In the genomic region with DNA sequence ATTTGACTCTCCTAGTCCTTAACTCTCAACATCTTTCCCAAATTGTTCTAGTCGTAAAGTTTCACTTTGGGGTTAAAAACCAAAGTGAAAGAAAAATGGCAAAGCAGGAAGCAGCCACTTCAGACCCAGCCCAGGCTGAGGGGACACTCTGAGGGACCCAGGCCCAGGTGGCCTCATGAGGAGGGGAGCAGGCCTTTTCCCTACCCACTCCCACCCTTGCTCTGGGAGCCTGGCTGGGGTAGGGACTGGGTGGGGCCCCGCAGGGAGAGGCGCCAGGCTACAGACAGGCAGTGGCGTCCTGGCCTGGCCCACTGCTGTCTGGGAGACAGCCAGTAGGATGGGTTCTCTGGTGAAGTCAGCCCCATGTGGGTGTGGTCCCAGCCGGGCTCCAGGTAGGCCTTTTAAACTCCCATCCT, we compare ENCODE assay signal across 1 cellular context.
TF ChIP-seq lines count a peak whose summit lies in the region.

No MANE protein-coding gene starts in this region.

TF ChIP-seq in HepG2, 621 proteins besides CTCF, POLR2A, EP300 and RAD21 (continued from another document and continues in another):
- TF ChIP-seq HNF4G (IDR thresholded peaks at IDR 0.05; ENCODE audit: borderline replicate concordance, low read depth, low read length) = no peak
- no peak for TF ChIP-seq HNF4G (CRISPR knock-in tag; IDR thresholded peaks at IDR 0.05; ENCODE audit: borderline replicate concordance, low read depth)
- TF ChIP-seq, protein P1, sequence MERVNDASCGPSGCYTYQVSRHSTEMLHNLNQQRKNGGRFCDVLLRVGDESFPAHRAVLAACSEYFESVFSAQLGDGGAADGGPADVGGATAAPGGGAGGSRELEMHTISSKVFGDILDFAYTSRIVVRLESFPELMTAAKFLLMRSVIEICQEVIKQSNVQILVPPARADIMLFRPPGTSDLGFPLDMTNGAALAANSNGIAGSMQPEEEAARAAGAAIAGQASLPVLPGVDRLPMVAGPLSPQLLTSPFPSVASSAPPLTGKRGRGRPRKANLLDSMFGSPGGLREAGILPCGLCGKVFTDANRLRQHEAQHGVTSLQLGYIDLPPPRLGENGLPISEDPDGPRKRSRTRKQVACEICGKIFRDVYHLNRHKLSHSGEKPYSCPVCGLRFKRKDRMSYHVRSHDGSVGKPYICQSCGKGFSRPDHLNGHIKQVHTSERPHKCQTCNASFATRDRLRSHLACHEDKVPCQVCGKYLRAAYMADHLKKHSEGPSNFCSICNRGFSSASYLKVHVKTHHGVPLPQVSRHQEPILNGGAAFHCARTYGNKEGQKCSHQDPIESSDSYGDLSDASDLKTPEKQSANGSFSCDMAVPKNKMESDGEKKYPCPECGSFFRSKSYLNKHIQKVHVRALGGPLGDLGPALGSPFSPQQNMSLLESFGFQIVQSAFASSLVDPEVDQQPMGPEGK (CRISPR knock-in tag; IDR thresholded peaks at IDR 0.05) = 0 out of 2 replicates have a peak, but pooled peaks have one; percentile 6
- TF ChIP-seq SOX13 (IDR thresholded peaks at IDR 0.05) = no peak
- TF ChIP-seq SOX13 (CRISPR knock-in tag; conservative IDR thresholded peaks at IDR 0.05 in 1 of 2, IDR thresholded peaks at IDR 0.05 in 1 of 2) = no peak
- TF ChIP-seq ZNF781 (CRISPR knock-in tag; IDR thresholded peaks at IDR 0.05; ENCODE audit: borderline replicate concordance, not compliant biosample characterization) = no peak
- no peak for TF ChIP-seq ZFP36 (IDR thresholded peaks at IDR 0.05; ENCODE audit: borderline replicate concordance, low read depth, low read length, partially characterized antibody)
- no peak for TF ChIP-seq SIN3B (IDR thresholded peaks at IDR 0.05; ENCODE audit: low read length)
- TF ChIP-seq ZBTB46 (CRISPR knock-in tag; IDR thresholded peaks at IDR 0.05; ENCODE audit: borderline replicate concordance) = no peak
- peak; percentile 53 for TF ChIP-seq PHF21A (CRISPR knock-in tag; IDR thresholded peaks at IDR 0.05)
- TF ChIP-seq GABPB1 (CRISPR knock-in tag; IDR thresholded peaks at IDR 0.05) = peak; percentile 24; the same call in 1 of the 2 replicates
- TF ChIP-seq ZNF549 (CRISPR knock-in tag; IDR thresholded peaks at IDR 0.05) = no peak
- TF ChIP-seq SRF (IDR thresholded peaks at IDR 0.05; ENCODE audit: low read depth, low read length) = no peak
- TF ChIP-seq KLF11 (CRISPR knock-in tag; IDR thresholded peaks at IDR 0.05) = no peak
- TF ChIP-seq USF2 (IDR thresholded peaks at IDR 0.05; ENCODE audit: low read depth, low read length) = no peak
- no peak for TF ChIP-seq USF2 (CRISPR knock-in tag; IDR thresholded peaks at IDR 0.05; ENCODE audit: borderline replicate concordance)
- no peak for TF ChIP-seq TOPORS (CRISPR knock-in tag; IDR thresholded peaks at IDR 0.05)
- no peak for TF ChIP-seq MNT (IDR thresholded peaks at IDR 0.05)
- no peak for TF ChIP-seq ZNF10 (CRISPR knock-in tag; IDR thresholded peaks at IDR 0.05; ENCODE audit: borderline replicate concordance, low read depth)
- TF ChIP-seq, protein P2, sequence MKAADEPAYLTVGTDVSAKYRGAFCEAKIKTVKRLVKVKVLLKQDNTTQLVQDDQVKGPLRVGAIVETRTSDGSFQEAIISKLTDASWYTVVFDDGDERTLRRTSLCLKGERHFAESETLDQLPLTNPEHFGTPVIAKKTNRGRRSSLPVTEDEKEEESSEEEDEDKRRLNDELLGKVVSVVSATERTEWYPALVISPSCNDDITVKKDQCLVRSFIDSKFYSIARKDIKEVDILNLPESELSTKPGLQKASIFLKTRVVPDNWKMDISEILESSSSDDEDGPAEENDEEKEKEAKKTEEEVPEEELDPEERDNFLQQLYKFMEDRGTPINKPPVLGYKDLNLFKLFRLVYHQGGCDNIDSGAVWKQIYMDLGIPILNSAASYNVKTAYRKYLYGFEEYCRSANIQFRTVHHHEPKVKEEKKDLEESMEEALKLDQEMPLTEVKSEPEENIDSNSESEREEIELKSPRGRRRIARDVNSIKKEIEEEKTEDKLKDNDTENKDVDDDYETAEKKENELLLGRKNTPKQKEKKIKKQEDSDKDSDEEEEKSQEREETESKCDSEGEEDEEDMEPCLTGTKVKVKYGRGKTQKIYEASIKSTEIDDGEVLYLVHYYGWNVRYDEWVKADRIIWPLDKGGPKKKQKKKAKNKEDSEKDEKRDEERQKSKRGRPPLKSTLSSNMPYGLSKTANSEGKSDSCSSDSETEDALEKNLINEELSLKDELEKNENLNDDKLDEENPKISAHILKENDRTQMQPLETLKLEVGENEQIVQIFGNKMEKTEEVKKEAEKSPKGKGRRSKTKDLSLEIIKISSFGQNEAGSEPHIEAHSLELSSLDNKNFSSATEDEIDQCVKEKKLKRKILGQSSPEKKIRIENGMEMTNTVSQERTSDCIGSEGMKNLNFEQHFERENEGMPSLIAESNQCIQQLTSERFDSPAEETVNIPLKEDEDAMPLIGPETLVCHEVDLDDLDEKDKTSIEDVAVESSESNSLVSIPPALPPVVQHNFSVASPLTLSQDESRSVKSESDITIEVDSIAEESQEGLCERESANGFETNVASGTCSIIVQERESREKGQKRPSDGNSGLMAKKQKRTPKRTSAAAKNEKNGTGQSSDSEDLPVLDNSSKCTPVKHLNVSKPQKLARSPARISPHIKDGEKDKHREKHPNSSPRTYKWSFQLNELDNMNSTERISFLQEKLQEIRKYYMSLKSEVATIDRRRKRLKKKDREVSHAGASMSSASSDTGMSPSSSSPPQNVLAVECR (CRISPR knock-in tag; IDR thresholded peaks at IDR 0.05; ENCODE audit: borderline replicate concordance) = no peak
- no peak for TF ChIP-seq ARID3A (IDR thresholded peaks at IDR 0.05; ENCODE audit: low read depth, low read length)
- TF ChIP-seq, protein P3, sequence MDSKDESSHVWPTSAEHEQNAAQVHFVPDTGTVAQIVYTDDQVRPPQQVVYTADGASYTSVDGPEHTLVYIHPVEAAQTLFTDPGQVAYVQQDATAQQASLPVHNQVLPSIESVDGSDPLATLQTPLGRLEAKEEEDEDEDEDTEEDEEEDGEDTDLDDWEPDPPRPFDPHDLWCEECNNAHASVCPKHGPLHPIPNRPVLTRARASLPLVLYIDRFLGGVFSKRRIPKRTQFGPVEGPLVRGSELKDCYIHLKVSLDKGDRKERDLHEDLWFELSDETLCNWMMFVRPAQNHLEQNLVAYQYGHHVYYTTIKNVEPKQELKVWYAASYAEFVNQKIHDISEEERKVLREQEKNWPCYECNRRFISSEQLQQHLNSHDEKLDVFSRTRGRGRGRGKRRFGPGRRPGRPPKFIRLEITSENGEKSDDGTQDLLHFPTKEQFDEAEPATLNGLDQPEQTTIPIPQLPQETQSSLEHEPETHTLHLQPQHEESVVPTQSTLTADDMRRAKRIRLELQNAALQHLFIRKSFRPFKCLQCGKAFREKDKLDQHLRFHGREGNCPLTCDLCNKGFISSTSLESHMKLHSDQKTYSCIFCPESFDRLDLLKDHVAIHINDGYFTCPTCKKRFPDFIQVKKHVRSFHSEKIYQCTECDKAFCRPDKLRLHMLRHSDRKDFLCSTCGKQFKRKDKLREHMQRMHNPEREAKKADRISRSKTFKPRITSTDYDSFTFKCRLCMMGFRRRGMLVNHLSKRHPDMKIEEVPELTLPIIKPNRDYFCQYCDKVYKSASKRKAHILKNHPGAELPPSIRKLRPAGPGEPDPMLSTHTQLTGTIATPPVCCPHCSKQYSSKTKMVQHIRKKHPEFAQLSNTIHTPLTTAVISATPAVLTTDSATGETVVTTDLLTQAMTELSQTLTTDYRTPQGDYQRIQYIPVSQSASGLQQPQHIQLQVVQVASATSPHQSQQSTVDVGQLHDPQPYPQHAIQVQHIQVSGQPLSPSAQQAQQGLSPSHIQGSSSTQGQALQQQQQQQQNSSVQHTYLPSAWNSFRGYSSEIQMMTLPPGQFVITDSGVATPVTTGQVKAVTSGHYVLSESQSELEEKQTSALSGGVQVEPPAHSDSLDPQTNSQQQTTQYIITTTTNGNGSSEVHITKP (CRISPR knock-in tag; IDR thresholded peaks at IDR 0.05; ENCODE audit: low read depth) = 0 out of 2 replicates have a peak, but pooled peaks have one; percentile 24
- TF ChIP-seq RXRA (CRISPR knock-in tag; IDR thresholded peaks at IDR 0.05) = peak; percentile 56; the same call in 1 of the 2 replicates
- TF ChIP-seq ZNF746 (CRISPR knock-in tag; IDR thresholded peaks at IDR 0.05) = no peak
- no peak for TF ChIP-seq ETV5 (CRISPR knock-in tag; IDR thresholded peaks at IDR 0.05; ENCODE audit: borderline replicate concordance)
